ENCODE assay signal across 8 cellular contexts in genomic region chr1:50970508-50970885, GRCh38. TPM values are rescaled to one million over a fixed set of nuclear protein-coding genes. Genes with fewer than 3 reads are reported as not detected.
DNase-seq lines count a peak whose midpoint lies in the region; ATAC-seq and TF ChIP-seq lines count a peak whose summit lies in the region.

No MANE protein-coding gene starts in this region.

- H4K20me1 ChIP-seq in OCI-LY7 (ENCODE audit: insufficient read depth, low read length), result peaks cover 18% of the 10 kb centered on the region; the same call in 1 of the 2 replicates

- TF ChIP-seq CTCF in GM12865 (IDR thresholded peaks at IDR 0.05; ENCODE audit: insufficient read depth, low read depth, low read length, missing control alignments) (no peak), OCI-LY7 (conservative IDR thresholded peaks at IDR 0.05; ENCODE audit: low read length) (no peak), epithelial cell of esophagus (IDR thresholded peaks at IDR 0.05; ENCODE audit: insufficient read depth, low read depth, low read length, missing control alignments) (no peak), retinal pigment epithelial cell (conservative IDR thresholded peaks at IDR 0.05; ENCODE audit: low read depth, low read length) (no peak)

- H3K9me2 ChIP-seq in OCI-LY7 (ENCODE audit: insufficient read depth, low read length), result no peaks in the 10 kb centered on the region

- ATAC-seq in HG03378 (IDR thresholded peaks at IDR 0.05; ENCODE audit: unreplicated experiment) (no peak), left lobe of liver (no peak), HG02884 (IDR thresholded peaks at IDR 0.05; ENCODE audit: unreplicated experiment) (no peak)

- H3K4me2 ChIP-seq in OCI-LY7 (ENCODE audit: low read length), result peak overlapping the region; percentile 83

- CTCF ChIA-PET in OCI-LY7 (lab: Charles Lee; ENCODE audit: unreplicated experiment), result interaction anchor here (0.5 kb wide), 1 partner anchor 179 kb away, joined by 3 read pairs; no protein-coding TSS in a partner anchor

- H3K79me2 ChIP-seq in OCI-LY7 (ENCODE audit: insufficient read depth, low read depth, low read length), result peaks cover 47% of the 10 kb centered on the region

- H3K9me3 ChIP-seq in OCI-LY7 (ENCODE audit: low read length), result no peaks in the 10 kb centered on the region

- no peak overlapping the region; the same call in 1 of the 2 replicates for H2AFZ ChIP-seq in OCI-LY7 (ENCODE audit: low read length)

- DNase-seq in GM12865 (ENCODE audit: low read depth) (no peak), OCI-LY7 (ENCODE audit: low spot score) (no peak), epithelial cell of esophagus (ENCODE audit: low read depth) (no peak), retinal pigment epithelial cell (ENCODE audit: low read depth) (no peak), left lobe of liver (ENCODE audit: low spot score) (no peak), NAMALWA (ENCODE audit: low spot score) (no peak)

- TSS peak; percentile 64 for BruUV-seq in OCI-LY7 (replicated peaks; lab: Mats Ljungman, UMichigan)

- intact Hi-C loops in OCI-LY7 (cut with micrococcal nuclease; ENCODE audit: unreplicated experiment), result no loop called here

- peak overlapping the region; percentile 79 for H3K4me3 ChIP-seq in GM12865 (ENCODE audit: low read depth, low read length)
- peak overlapping the region; percentile 88 for H3K4me3 ChIP-seq in OCI-LY7 (ENCODE audit: low read depth, low read length, poor library complexity, severe bottlenecking)
- peak overlapping the region; percentile 80 for H3K4me3 ChIP-seq in epithelial cell of esophagus (ENCODE audit: low read length)
- peak overlapping the region; percentile 90 for H3K4me3 ChIP-seq in retinal pigment epithelial cell (ENCODE audit: low read length)

- peaks cover 30% of the 10 kb centered on the region for H3K4me1 ChIP-seq in OCI-LY7 (ENCODE audit: insufficient read depth, low read length, poor library complexity, severe bottlenecking)

- POLR2A ChIA-PET in OCI-LY7 (lab: Charles Lee), result interaction anchor here (0.6 to 4.0 kb wide), 8 partner anchors 8 to 517 kb away, joined by 3 to 37 read pairs (median 5); partner anchors contain the start of gene FAF1

- peaks cover 37% of the 10 kb centered on the region for H3K36me3 ChIP-seq in OCI-LY7 (ENCODE audit: insufficient read depth, low read length)

- H3K27ac ChIP-seq in OCI-LY7 (ENCODE audit: low read depth, low read length, poor library complexity, severe bottlenecking), result peak overlapping the region; percentile 89

RNA-seq across cellular contexts. Expression of gene CDKN2C, which starts 0.5 kb away (rescaled TPM):
- total RNA-seq in OCI-LY7 (2014; rRNA removed; shearing (Covaris generic)), result 46.6 and 55.6 TPM in 2 replicates
- 71.0 and 81.2 TPM in 2 replicates for total RNA-seq in OCI-LY7 (2022)
- total RNA-seq in left lobe of liver, result 2.2 TPM

RNA-seq across cellular contexts. Expression of gene FAF1, which starts 10.4 kb away (rescaled TPM):
- 42.3 and 57.5 TPM in 2 replicates for total RNA-seq in OCI-LY7 (2014; rRNA removed; shearing (Covaris generic))
- 113 and 114 TPM in 2 replicates for total RNA-seq in OCI-LY7 (2022)
- total RNA-seq in left lobe of liver, result 22.3 TPM

Comparison
In these comparisons a context has a peak if more than half of its experiments do, and no peak if none do; other contexts are left out.
1. RNA of gene CDKN2C, which starts 0.5 kb away (total RNA-seq): 46.6 to 81.2 TPM in OCI-LY7; 2.2 TPM in left lobe of liver (single experiment); every median in the first group is over 10 times any median in the second.
2. Peak in every context shown above with its lines, with median percentiles within 50 percentile points of each other: H3K4me3 ChIP-seq.